ENCODE assay signal across 13 cellular contexts in genomic region chr11:109033627-109034340, GRCh38.
DNase-seq lines count a peak whose midpoint lies in the region; ATAC-seq, FAIRE-seq and TF ChIP-seq lines count a peak whose summit lies in the region.
"Had no signal": no experiment of that assay in that cellular context is flagged by ENCODE, and none has a peak within 500 bp of the region (broad histone marks: within the 10 kb centered on the region; RNA-seq: fewer than 3 reads in every experiment).

No MANE protein-coding gene starts in this region.

- H2AK9ac ChIP-seq in IMR-90 (replicated peaks; ENCODE audit: low read depth, low read length, poor library complexity), result no peak overlapping the region

- H3K14ac ChIP-seq in IMR-90 (replicated peaks; ENCODE audit: low read depth, low read length), result no peak overlapping the region; the same call in 1 of the 2 replicates

- in situ Hi-C loops in IMR-90 (cut with MboI; ENCODE audit: low sequenced_read_pairs), result no loop called here

- no peak overlapping the region for H4K91ac ChIP-seq in IMR-90 (ENCODE audit: insufficient read depth, low read depth, low read length)

- H3K4me2 ChIP-seq in IMR-90 (ENCODE audit: low read depth, low read length), result no peak overlapping the region

- no peak; the same call in 1 of the 2 replicates for ATAC-seq in IMR-90 (ENCODE audit: low read depth)
- no peak for ATAC-seq in GM21381 (IDR thresholded peaks at IDR 0.05; ENCODE audit: unreplicated experiment)

- POLR2A ChIA-PET in IMR-90 (lab: Charles Lee; ENCODE audit: unreplicated experiment), result no interaction called here

- peak; percentile 78 for DNase-seq in AG08395 (ENCODE audit: low spot score)
- peak; percentile 89 for DNase-seq in IMR-90
- peak; percentile 84 for DNase-seq in bronchial epithelial cell (ENCODE audit: low read depth)
- peak; percentile 96 for DNase-seq in iris pigment epithelial cell (ENCODE audit: low read depth)
- DNase-seq in ecto neural progenitor cell (ENCODE audit: low spot score), result no peak
- no peak for DNase-seq in stimulated activated CD4-positive, alpha-beta T cell treated with anti-CD3 and anti-CD28 coated beads, Interleukin-15, amount 100 ng/mL, for 24 hours
- no peak for DNase-seq in vagina (ENCODE audit: extremely low spot score in 2 of 2)
- DNase-seq: NCI-H1436, NCI-H774 had no signal

- H3K9me3 ChIP-seq in IMR-90 (ENCODE audit: control insufficient read depth, insufficient read depth, low read length) (no peaks in the 10 kb centered on the region), vagina (no peaks in the 10 kb centered on the region)
- H3K9me3 ChIP-seq: SJSA1 had no signal

- no peak overlapping the region for H3K56ac ChIP-seq in IMR-90 (ENCODE audit: extremely low read depth, insufficient read depth, low read length)

- no peak overlapping the region for H3K9ac ChIP-seq in IMR-90 (ENCODE audit: low read depth, low read length)

- intact Hi-C loops in IMR-90 (cut with micrococcal nuclease) (no loop called here), vagina (cut with DNase I) (no loop called here)

- H3K79me1 ChIP-seq in IMR-90 (ENCODE audit: low read depth in 1 of 2, low read length in 2 of 2), result no peaks in the 10 kb centered on the region

- H2AK5ac ChIP-seq in IMR-90 (ENCODE audit: low read depth, low read length), result no peak overlapping the region

- H2BK20ac ChIP-seq in IMR-90 (ENCODE audit: low read depth, low read length), result no peak overlapping the region

- H3K9me1 ChIP-seq in IMR-90 (ENCODE audit: insufficient read depth, low read length), result no peaks in the 10 kb centered on the region; the same call in 1 of the 2 replicates

- H4K5ac ChIP-seq in IMR-90 (ENCODE audit: low read depth, low read length), result no peak overlapping the region

- H2AFZ ChIP-seq in IMR-90 (replicated peaks; ENCODE audit: low read length, poor library complexity), result no peak overlapping the region

- no peak for TF ChIP-seq RAD21 in IMR-90 (IDR thresholded peaks at IDR 0.05; ENCODE audit: low read length)

- H3K4me3 ChIP-seq in IMR-90 (ENCODE audit: insufficient read depth, low read depth, low read length), result no peak overlapping the region
- no peak overlapping the region for H3K4me3 ChIP-seq in bronchial epithelial cell (ENCODE audit: low read depth, low read length)
- H3K4me3 ChIP-seq in vagina, result no peak overlapping the region
- H3K4me3 ChIP-seq: SJSA1 had no signal

- H4K20me1 ChIP-seq in IMR-90 (ENCODE audit: insufficient read depth, low read length), result no peaks in the 10 kb centered on the region

- FAIRE-seq in bronchial epithelial cell (lab: Jason Lieb, UNC), result no peak
- FAIRE-seq: G401.6 had no signal

- H3K27me3 ChIP-seq in IMR-90 (ENCODE audit: control insufficient read depth, insufficient read depth, low read length) (no peaks in the 10 kb centered on the region), bronchial epithelial cell (ENCODE audit: control insufficient read depth, insufficient read depth, low read length) (no peaks in the 10 kb centered on the region), vagina (no peaks in the 10 kb centered on the region)
- H3K27me3 ChIP-seq: SJSA1 had no signal

- no peak overlapping the region for H2BK15ac ChIP-seq in IMR-90 (ENCODE audit: low read depth, low read length)

- peak overlapping the region; percentile 29 for H2BK5ac ChIP-seq in IMR-90 (ENCODE audit: low read depth, low read length, poor library complexity, severe bottlenecking)

- no peak overlapping the region for H3K27ac ChIP-seq in IMR-90 (ENCODE audit: insufficient read depth, low read length)
- no peak overlapping the region for H3K27ac ChIP-seq in vagina
- H3K27ac ChIP-seq: C4-2B, SJSA1 had no signal

- CTCF ChIA-PET in IMR-90 (lab: Yijun Ruan, JAX), result no interaction called here

- no peak overlapping the region for H3K4ac ChIP-seq in IMR-90 (ENCODE audit: low read depth, low read length)

- peak overlapping the region in 1 of 2 experiments; percentile 35; a peak in 2 of 4 replicates for H4K8ac ChIP-seq in IMR-90 (ENCODE audit: low read depth in 2 of 2, low read length in 2 of 2)

- TF ChIP-seq CTCF in IMR-90 (conservative IDR thresholded peaks at IDR 0.05; ENCODE audit: low read depth, low read length) (no peak), bronchial epithelial cell (IDR thresholded peaks at IDR 0.05; ENCODE audit: insufficient read depth, low read length, severe bottlenecking) (no peak), vagina (IDR thresholded peaks at IDR 0.05) (no peak)

- dilution Hi-C loops in IMR-90 (cut with HindIII; ENCODE audit: low sequenced_read_pairs, unreplicated experiment), result no loop called here

- H3K23ac ChIP-seq in IMR-90 (ENCODE audit: low read depth, low read length), result no peak overlapping the region

- WGBS in IMR-90 (ENCODE audit: extremely low coverage in 2 of 2, insufficient read length in 1 of 2), 2 experiments, result no CpG with 5 or more reads among the region's 2 CpGs

- peak overlapping the region; percentile 28; the same call in 1 of the 2 replicates for H3K18ac ChIP-seq in IMR-90 (ENCODE audit: low read depth, low read length)

- 0 out of 2 replicates have a peak overlapping the region, but pooled peaks have one; percentile 0 for H2BK120ac ChIP-seq in IMR-90 (ENCODE audit: low read depth, low read length)

- H3K4me1 ChIP-seq in IMR-90 (ENCODE audit: control insufficient read depth, insufficient read depth, low read length), result peaks cover 4% of the 10 kb centered on the region
- H3K4me1 ChIP-seq in vagina, result peaks cover 9% of the 10 kb centered on the region

- TF ChIP-seq POLR2A in IMR-90 (IDR thresholded peaks at IDR 0.05; ENCODE audit: low read depth, low read length) (no peak), vagina (IDR thresholded peaks at IDR 0.05) (no peak)

- no TSS peak for BruUV-seq in IMR-90 (replicated peaks; lab: Mats Ljungman, UMichigan)

- H3K36me3 ChIP-seq in IMR-90 (ENCODE audit: control insufficient read depth, insufficient read depth, low read length) (no peaks in the 10 kb centered on the region), bronchial epithelial cell (ENCODE audit: control insufficient read depth, insufficient read depth, low read length) (no peaks in the 10 kb centered on the region), vagina (no peaks in the 10 kb centered on the region)
- H3K36me3 ChIP-seq: SJSA1 had no signal

TF ChIP-seq in IMR-90, 13 proteins besides CTCF, POLR2A, EP300 and RAD21:
- peak; percentile 54; the same call in 1 of the 2 replicates for TF ChIP-seq BHLHE40 (IDR thresholded peaks at IDR 0.05; ENCODE audit: low read depth, low read length)
- TF ChIP-seq CHD1 (IDR thresholded peaks at IDR 0.05; ENCODE audit: low read depth, low read length), result no peak

Comparison
In these comparisons a context has a peak if more than half of its experiments do, and no peak if none do; other contexts are left out.
1. DNase-seq: peak in AG08395 (single experiment), IMR-90 (single experiment), bronchial epithelial cell (single experiment) and iris pigment epithelial cell (single experiment); none in ecto neural progenitor cell (single experiment), stimulated activated CD4-positive, alpha-beta T cell treated with anti-CD3 and anti-CD28 coated beads, Interleukin-15, amount 100 ng/mL, for 24 hours (single experiment) and vagina (0 of 2).